ENCODE assay signal across 8 cellular contexts in the genomic region with DNA sequence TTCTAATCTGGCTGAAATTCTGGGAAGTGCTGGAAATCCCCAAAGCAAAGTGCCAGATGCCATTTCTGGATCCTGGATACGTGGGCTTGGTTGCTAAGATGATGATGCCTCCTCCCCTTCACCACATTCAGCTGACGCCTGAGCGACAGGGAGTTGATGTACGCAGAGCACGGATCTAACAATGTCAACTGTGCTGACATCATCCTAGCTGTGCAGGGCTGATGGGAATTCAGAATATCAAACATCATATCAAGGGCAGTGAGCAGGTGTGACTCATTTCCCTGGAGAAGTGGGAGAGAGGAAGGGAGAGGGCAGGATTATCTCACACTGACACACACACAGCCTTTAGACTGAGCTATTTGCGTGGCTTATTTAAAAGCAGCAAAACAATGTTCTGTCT.
DNase-seq lines count a peak whose midpoint lies in the region; ATAC-seq and TF ChIP-seq lines count a peak whose summit lies in the region.

No MANE protein-coding gene starts in this region.

- H3K9me3 Mint-ChIP-seq in activated naive CD4-positive, alpha-beta T cell treated with anti-CD3 and anti-CD28 coated beads for 36 hours = no peaks in the 10 kb centered on the region

- H3K4me3 ChIP-seq in coronary artery (peak overlapping the region; percentile 47), mucosa of descending colon (no peak overlapping the region), stomach (no peak overlapping the region)

- TF ChIP-seq POLR2A in stomach (IDR thresholded peaks at IDR 0.05) = no peak

- no peaks in the 10 kb centered on the region for H3K4me1 Mint-ChIP-seq in activated naive CD4-positive, alpha-beta T cell treated with anti-CD3 and anti-CD28 coated beads for 36 hours (ENCODE audit: low read depth)

- no peaks in the 10 kb centered on the region for H3K27me3 Mint-ChIP-seq in activated naive CD4-positive, alpha-beta T cell treated with anti-CD3 and anti-CD28 coated beads for 36 hours (ENCODE audit: low read depth)

- no peaks in the 10 kb centered on the region for H3K27me3 ChIP-seq in stomach

- H3K36me3 ChIP-seq in mucosa of descending colon (ENCODE audit: low read depth) (no peaks in the 10 kb centered on the region), stomach (no peaks in the 10 kb centered on the region)

- CTCF ChIA-PET in activated naive CD4-positive, alpha-beta T cell treated with anti-CD3 and anti-CD28 coated beads for 36 hours (lab: Charles Lee) = interaction anchor here (0.6 kb wide), 1 partner anchor 429 kb away, joined by 3 read pairs; no protein-coding TSS in a partner anchor

- H3K27ac Mint-ChIP-seq in activated naive CD4-positive, alpha-beta T cell treated with anti-CD3 and anti-CD28 coated beads for 36 hours = no peak overlapping the region

- H3K9me3 ChIP-seq in mucosa of descending colon = no peaks in the 10 kb centered on the region
- no peaks in the 10 kb centered on the region for H3K9me3 ChIP-seq in stomach

- peak; percentile 95 for DNase-seq in DMS53 treated with DMSO at 0.1 percent for 48 hours (lab: John Stamatoyannopoulos, UW; ENCODE audit: unreplicated experiment)
- peak; percentile 51 for DNase-seq in NCI-H446 treated with DMSO at 0.1 percent for 48 hours (lab: John Stamatoyannopoulos, UW)
- peak; percentile 83 for DNase-seq in coronary artery (ENCODE audit: low spot score)
- no peak for DNase-seq in mucosa of descending colon
- no peak for DNase-seq in stomach
- DNase-seq in activated naive CD4-positive, alpha-beta T cell treated with anti-CD3 and anti-CD28 coated beads for 36 hours = no peak

- no peak for TF ChIP-seq EP300 in stomach (IDR thresholded peaks at IDR 0.05)

- TF ChIP-seq CTCF in coronary artery (IDR thresholded peaks at IDR 0.05) (no peak), mucosa of descending colon (IDR thresholded peaks at IDR 0.05) (no peak), stomach (IDR thresholded peaks at IDR 0.05) (no peak)

- H3K27ac ChIP-seq in coronary artery = peak overlapping the region; percentile 17 to 75
- no peak overlapping the region for H3K27ac ChIP-seq in stomach

- H3K36me3 Mint-ChIP-seq in activated naive CD4-positive, alpha-beta T cell treated with anti-CD3 and anti-CD28 coated beads for 36 hours (ENCODE audit: low read depth) = no peaks in the 10 kb centered on the region

- peak; percentile 78 for ATAC-seq in mucosa of descending colon
- no peak for ATAC-seq in GM21717 (IDR thresholded peaks at IDR 0.05; ENCODE audit: unreplicated experiment)
- no peak for ATAC-seq in GM21515 (IDR thresholded peaks at IDR 0.05; ENCODE audit: unreplicated experiment)

- no peak overlapping the region for H3K4me3 Mint-ChIP-seq in activated naive CD4-positive, alpha-beta T cell treated with anti-CD3 and anti-CD28 coated beads for 36 hours

- intact Hi-C loops in mucosa of descending colon (cut with DNase I, micrococcal nuclease) = no loop called here
- intact Hi-C loops in stomach (cut with DNase I; ENCODE audit: low total_unique reads) = no loop called here
- intact Hi-C loops in activated naive CD4-positive, alpha-beta T cell treated with anti-CD3 and anti-CD28 coated beads for 36 hours (cut with micrococcal nuclease) = no loop called here

- H3K4me1 ChIP-seq in mucosa of descending colon (ENCODE audit: low read depth) (no peaks in the 10 kb centered on the region), stomach (peaks cover 0 to 5% (median 0%) of the 10 kb centered on the region in 4 donors)

- WGBS in stomach, 5 donors = 26 to 32% (median 30%) methylated on average over 6 of the region's 6 CpGs

Comparison
In these comparisons a context has a peak if more than half of its experiments do, and no peak if none do; other contexts are left out.
1. DNase-seq: peak in DMS53 treated with DMSO at 0.1 percent for 48 hours (single experiment), NCI-H446 treated with DMSO at 0.1 percent for 48 hours (single experiment) and coronary artery (single experiment); none in mucosa of descending colon (0 of 3), stomach (single experiment) and activated naive CD4-positive, alpha-beta T cell treated with anti-CD3 and anti-CD28 coated beads for 36 hours (single experiment).
2. H3K27ac ChIP-seq: peak in coronary artery (2 of 2); none in stomach (0 of 5).